Comparison of ENCODE assay signal across 31 cellular contexts in genomic region chr6:165844801-165845364, GRCh38.
"Had no signal": no experiment of that assay in that cellular context is flagged by ENCODE, and none has a peak within 500 bp of the region (broad histone marks: within the 10 kb centered on the region; RNA-seq: fewer than 3 reads in every experiment).

No MANE protein-coding gene starts in this region.

- H3K27me3 ChIP-seq: pancreas, right atrium auricular region had no signal

- H3K36me3 ChIP-seq: heart right ventricle, neutrophil, pancreas, prostate gland, right atrium auricular region, suprapubic skin, transverse colon had no signal

- H3K27ac ChIP-seq: dorsolateral prefrontal cortex, epithelial cell of prostate, foreskin keratinocyte, heart right ventricle, neutrophil, pancreas, prostate gland, right atrium auricular region, suprapubic skin had no signal

- H3K36me3 Mint-ChIP-seq: immature natural killer cell; memory B cell; naive thymus-derived CD4-positive, alpha-beta T cell had no signal

- H3K4me3 ChIP-seq: dorsolateral prefrontal cortex, heart right ventricle, lung, pancreas, prostate gland, right atrium auricular region, smooth muscle cell, suprapubic skin, transverse colon had no signal

- H3K27ac Mint-ChIP-seq: immature natural killer cell; memory B cell; naive thymus-derived CD4-positive, alpha-beta T cell; stimulated activated naive CD8-positive, alpha-beta T cell treated with anti-CD3 and anti-CD28 coated beads, Interleukin-15, amount 100 ng/mL, for 72 hours had no signal

- DNase-seq: cerebellar nuclear complex; dorsolateral prefrontal cortex; effector CD4-positive, alpha-beta T cell; foreskin keratinocyte; glutamatergic neuron; heart right ventricle; hippocampal formation; immature natural killer cell; islet precursor cell; kidney glomerular epithelial cell; midbrain; naive thymus-derived CD4-positive, alpha-beta T cell; pancreas; stimulated activated CD4-positive, alpha-beta T cell treated with anti-CD3 and anti-CD28 coated beads, Interleukin-12 subunit alpha, Interleukin-12 subunit beta, amount 100 ng/mL, for 4 hours; stimulated activated CD4-positive, alpha-beta T cell treated with anti-CD3 and anti-CD28 coated beads, Interleukin-1b, Interleukin-23, amount 100 ng/mL, for 48 hours; stimulated activated CD4-positive, alpha-beta T cell treated with anti-CD3 and anti-CD28 coated beads, Interleukin-4, amount 100 ng/mL, for 1 hour; stimulated activated CD8-positive, alpha-beta memory T cell treated with anti-CD3 and anti-CD28 coated beads, Interleukin-4, amount 100 ng/mL, for 48 hours; stimulated activated naive CD4-positive, alpha-beta T cell; stimulated activated naive CD8-positive, alpha-beta T cell treated with anti-CD3 and anti-CD28 coated beads, Interleukin-15, amount 100 ng/mL, for 72 hours; transverse colon had no signal

- H3K9me3 Mint-ChIP-seq: immature natural killer cell; memory B cell; stimulated activated naive CD8-positive, alpha-beta T cell treated with anti-CD3 and anti-CD28 coated beads, Interleukin-15, amount 100 ng/mL, for 72 hours had no signal

- H3K4me3 Mint-ChIP-seq: immature natural killer cell; memory B cell; naive thymus-derived CD4-positive, alpha-beta T cell; stimulated activated naive CD8-positive, alpha-beta T cell treated with anti-CD3 and anti-CD28 coated beads, Interleukin-15, amount 100 ng/mL, for 72 hours had no signal

- H3K4me1 ChIP-seq: foreskin keratinocyte, prostate gland had no signal

- ATAC-seq: esophagus mucosa; foreskin keratinocyte; heart right ventricle; left lobe of liver; naive thymus-derived CD4-positive, alpha-beta T cell; pancreas; sciatic nerve; stimulated activated naive CD8-positive, alpha-beta T cell treated with anti-CD3 and anti-CD28 coated beads, Interleukin-15, amount 100 ng/mL, for 72 hours had no signal

- H3K9me3 ChIP-seq: heart right ventricle, neutrophil, pancreas, prostate gland, right atrium auricular region, suprapubic skin, transverse colon had no signal
